In genomic region chr1:212414328-212415106, GRCh38 we compare ENCODE assay signal across 1 cellular context.
TF ChIP-seq lines count a peak whose summit lies in the region.

PACC1 (minus strand) TSS chr1:212414886; CDS start chr1:212414757, 129 bp downstream.

TF ChIP-seq in HepG2, 621 proteins besides CTCF, POLR2A, EP300 and RAD21 (continued from another document and continues in another):
- TF ChIP-seq, protein P1, sequence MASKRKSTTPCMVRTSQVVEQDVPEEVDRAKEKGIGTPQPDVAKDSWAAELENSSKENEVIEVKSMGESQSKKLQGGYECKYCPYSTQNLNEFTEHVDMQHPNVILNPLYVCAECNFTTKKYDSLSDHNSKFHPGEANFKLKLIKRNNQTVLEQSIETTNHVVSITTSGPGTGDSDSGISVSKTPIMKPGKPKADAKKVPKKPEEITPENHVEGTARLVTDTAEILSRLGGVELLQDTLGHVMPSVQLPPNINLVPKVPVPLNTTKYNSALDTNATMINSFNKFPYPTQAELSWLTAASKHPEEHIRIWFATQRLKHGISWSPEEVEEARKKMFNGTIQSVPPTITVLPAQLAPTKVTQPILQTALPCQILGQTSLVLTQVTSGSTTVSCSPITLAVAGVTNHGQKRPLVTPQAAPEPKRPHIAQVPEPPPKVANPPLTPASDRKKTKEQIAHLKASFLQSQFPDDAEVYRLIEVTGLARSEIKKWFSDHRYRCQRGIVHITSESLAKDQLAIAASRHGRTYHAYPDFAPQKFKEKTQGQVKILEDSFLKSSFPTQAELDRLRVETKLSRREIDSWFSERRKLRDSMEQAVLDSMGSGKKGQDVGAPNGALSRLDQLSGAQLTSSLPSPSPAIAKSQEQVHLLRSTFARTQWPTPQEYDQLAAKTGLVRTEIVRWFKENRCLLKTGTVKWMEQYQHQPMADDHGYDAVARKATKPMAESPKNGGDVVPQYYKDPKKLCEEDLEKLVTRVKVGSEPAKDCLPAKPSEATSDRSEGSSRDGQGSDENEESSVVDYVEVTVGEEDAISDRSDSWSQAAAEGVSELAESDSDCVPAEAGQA (IDR thresholded peaks at IDR 0.05; ENCODE audit: low read depth), result 0 out of 2 replicates have a peak, but pooled peaks have one; percentile 28
- TF ChIP-seq, protein P1 (CRISPR knock-in tag; IDR thresholded peaks at IDR 0.05; ENCODE audit: borderline replicate concordance), result no peak
- TF ChIP-seq ZBTB7A (CRISPR knock-in tag; IDR thresholded peaks at IDR 0.05) (0 out of 2 replicates have a peak, but pooled peaks have one; percentile 69), PRPF4 (IDR thresholded peaks at IDR 0.05; ENCODE audit: low read depth, low read length, poor library complexity, severe bottlenecking) (no peak), RNF2 (conservative IDR thresholded peaks at IDR 0.05; ENCODE audit: low read depth) (no peak; the same call in 1 of the 2 replicates), SUZ12 (IDR thresholded peaks at IDR 0.05; ENCODE audit: low read depth, low read length) (peak; percentile 51), ZNF501 (CRISPR knock-in tag; IDR thresholded peaks at IDR 0.05) (peak; percentile 76), ZNF761 (CRISPR knock-in tag; conservative IDR thresholded peaks at IDR 0.05) (no peak), MIER3 (CRISPR knock-in tag; IDR thresholded peaks at IDR 0.05; ENCODE audit: borderline replicate concordance) (peak; percentile 74; the same call in 1 of the 2 replicates), PHF21A (CRISPR knock-in tag; IDR thresholded peaks at IDR 0.05) (0 out of 2 replicates have a peak, but pooled peaks have one; percentile 11), YY1 (IDR thresholded peaks at IDR 0.05; ENCODE audit: insufficient read depth, insufficient replicate concordance, low read depth, low read length) (peak; percentile 66), ZNF891 (CRISPR knock-in tag; IDR thresholded peaks at IDR 0.05) (no peak), KDM3A (CRISPR knock-in tag; IDR thresholded peaks at IDR 0.05; ENCODE audit: low read depth) (peak; percentile 54; the same call in 1 of the 2 replicates), NFKBIZ (CRISPR knock-in tag; IDR thresholded peaks at IDR 0.05) (no peak), MAFK (conservative IDR thresholded peaks at IDR 0.05 in 1 of 2, IDR thresholded peaks at IDR 0.05 in 1 of 2; ENCODE audit: low read length in 2 of 2) (0 out of 4 replicates have a peak, but pooled peaks of 1 of the 2 experiments have one; percentile 1), GMEB2 (CRISPR knock-in tag; IDR thresholded peaks at IDR 0.05; ENCODE audit: low read depth) (peak; percentile 49; the same call in 1 of the 2 replicates), FIP1L1 (IDR thresholded peaks at IDR 0.05; ENCODE audit: borderline replicate concordance, insufficient read depth, low read depth, low read length) (no peak), ZNF710 (CRISPR knock-in tag; IDR thresholded peaks at IDR 0.05; ENCODE audit: borderline replicate concordance) (0 out of 2 replicates have a peak, but pooled peaks have one; percentile 27), GABPB1 (CRISPR knock-in tag; IDR thresholded peaks at IDR 0.05) (peak; percentile 83; the same call in 1 of the 2 replicates), ZNF777 (CRISPR knock-in tag; IDR thresholded peaks at IDR 0.05) (peak; percentile 74; the same call in 1 of the 2 replicates), IRF2 (CRISPR knock-in tag; IDR thresholded peaks at IDR 0.05) (peak; percentile 85), HDAC1 (CRISPR knock-in tag; IDR thresholded peaks at IDR 0.05) (peak; percentile 89), HNF1B (CRISPR knock-in tag; IDR thresholded peaks at IDR 0.05) (peak; percentile 59; the same call in 1 of the 2 replicates), BHLHE40 (IDR thresholded peaks at IDR 0.05; ENCODE audit: low read length) (peak; percentile 58), ARHGAP35 (CRISPR knock-in tag; IDR thresholded peaks at IDR 0.05; ENCODE audit: borderline replicate concordance) (peak; percentile 40; the same call in 1 of the 2 replicates), MEF2D (CRISPR knock-in tag; IDR thresholded peaks at IDR 0.05) (peak; percentile 68; the same call in 1 of the 2 replicates), BORCS8-MEF2B (CRISPR knock-in tag; IDR thresholded peaks at IDR 0.05) (peak; percentile 53; the same call in 1 of the 2 replicates), HINFP (CRISPR knock-in tag; IDR thresholded peaks at IDR 0.05; ENCODE audit: low read depth) (0 out of 2 replicates have a peak, but pooled peaks have one; percentile 39), CBX2 (IDR thresholded peaks at IDR 0.05; ENCODE audit: low read depth, low read length) (no peak), CBX2 (CRISPR knock-in tag; IDR thresholded peaks at IDR 0.05; ENCODE audit: low read depth) (no peak), ZC3H13 (CRISPR knock-in tag; IDR thresholded peaks at IDR 0.05) (no peak), ZNF263 (CRISPR knock-in tag; IDR thresholded peaks at IDR 0.05) (0 out of 2 replicates have a peak, but pooled peaks have one; percentile 55), ZNF333 (CRISPR knock-in tag; IDR thresholded peaks at IDR 0.05; ENCODE audit: borderline replicate concordance) (peak; percentile 59; the same call in 1 of the 2 replicates), MXI1 (IDR thresholded peaks at IDR 0.05; ENCODE audit: borderline replicate concordance, low read depth, low read length) (peak; percentile 60; the same call in 1 of the 3 replicates), GPN1 (CRISPR knock-in tag; IDR thresholded peaks at IDR 0.05; ENCODE audit: borderline replicate concordance) (no peak), SALL1 (CRISPR knock-in tag; IDR thresholded peaks at IDR 0.05) (peak; percentile 74)
- TF ChIP-seq, protein P2, sequence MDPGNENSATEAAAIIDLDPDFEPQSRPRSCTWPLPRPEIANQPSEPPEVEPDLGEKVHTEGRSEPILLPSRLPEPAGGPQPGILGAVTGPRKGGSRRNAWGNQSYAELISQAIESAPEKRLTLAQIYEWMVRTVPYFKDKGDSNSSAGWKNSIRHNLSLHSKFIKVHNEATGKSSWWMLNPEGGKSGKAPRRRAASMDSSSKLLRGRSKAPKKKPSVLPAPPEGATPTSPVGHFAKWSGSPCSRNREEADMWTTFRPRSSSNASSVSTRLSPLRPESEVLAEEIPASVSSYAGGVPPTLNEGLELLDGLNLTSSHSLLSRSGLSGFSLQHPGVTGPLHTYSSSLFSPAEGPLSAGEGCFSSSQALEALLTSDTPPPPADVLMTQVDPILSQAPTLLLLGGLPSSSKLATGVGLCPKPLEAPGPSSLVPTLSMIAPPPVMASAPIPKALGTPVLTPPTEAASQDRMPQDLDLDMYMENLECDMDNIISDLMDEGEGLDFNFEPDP (CRISPR knock-in tag; conservative IDR thresholded peaks at IDR 0.05), result 0 out of 2 replicates have a peak, but pooled peaks have one; percentile 4
- TF ChIP-seq, protein P3, sequence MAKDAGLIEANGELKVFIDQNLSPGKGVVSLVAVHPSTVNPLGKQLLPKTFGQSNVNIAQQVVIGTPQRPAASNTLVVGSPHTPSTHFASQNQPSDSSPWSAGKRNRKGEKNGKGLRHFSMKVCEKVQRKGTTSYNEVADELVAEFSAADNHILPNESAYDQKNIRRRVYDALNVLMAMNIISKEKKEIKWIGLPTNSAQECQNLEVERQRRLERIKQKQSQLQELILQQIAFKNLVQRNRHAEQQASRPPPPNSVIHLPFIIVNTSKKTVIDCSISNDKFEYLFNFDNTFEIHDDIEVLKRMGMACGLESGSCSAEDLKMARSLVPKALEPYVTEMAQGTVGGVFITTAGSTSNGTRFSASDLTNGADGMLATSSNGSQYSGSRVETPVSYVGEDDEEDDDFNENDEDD (CRISPR knock-in tag; IDR thresholded peaks at IDR 0.05; ENCODE audit: borderline replicate concordance), result peak; percentile 60; the same call in 1 of the 2 replicates
- TF ChIP-seq, protein P4, sequence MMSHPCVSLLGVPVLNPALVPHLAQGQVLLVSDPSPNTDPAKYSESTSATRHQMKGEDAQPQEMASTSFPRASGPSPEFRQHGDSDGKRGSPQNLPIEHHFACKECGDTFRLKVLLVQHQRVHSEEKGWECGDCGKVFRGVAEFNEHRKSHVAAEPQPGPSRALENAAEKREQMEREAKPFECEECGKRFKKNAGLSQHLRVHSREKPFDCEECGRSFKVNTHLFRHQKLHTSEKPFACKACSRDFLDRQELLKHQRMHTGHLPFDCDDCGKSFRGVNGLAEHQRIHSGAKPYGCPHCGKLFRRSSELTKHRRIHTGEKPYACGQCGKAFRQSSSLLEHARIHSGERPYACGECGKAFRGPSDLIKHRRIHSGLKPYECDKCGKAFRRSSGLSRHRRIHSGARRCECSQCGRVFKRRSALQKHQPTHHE (CRISPR knock-in tag; IDR thresholded peaks at IDR 0.05; ENCODE audit: borderline replicate concordance), result no peak
- TF ChIP-seq, protein P5, sequence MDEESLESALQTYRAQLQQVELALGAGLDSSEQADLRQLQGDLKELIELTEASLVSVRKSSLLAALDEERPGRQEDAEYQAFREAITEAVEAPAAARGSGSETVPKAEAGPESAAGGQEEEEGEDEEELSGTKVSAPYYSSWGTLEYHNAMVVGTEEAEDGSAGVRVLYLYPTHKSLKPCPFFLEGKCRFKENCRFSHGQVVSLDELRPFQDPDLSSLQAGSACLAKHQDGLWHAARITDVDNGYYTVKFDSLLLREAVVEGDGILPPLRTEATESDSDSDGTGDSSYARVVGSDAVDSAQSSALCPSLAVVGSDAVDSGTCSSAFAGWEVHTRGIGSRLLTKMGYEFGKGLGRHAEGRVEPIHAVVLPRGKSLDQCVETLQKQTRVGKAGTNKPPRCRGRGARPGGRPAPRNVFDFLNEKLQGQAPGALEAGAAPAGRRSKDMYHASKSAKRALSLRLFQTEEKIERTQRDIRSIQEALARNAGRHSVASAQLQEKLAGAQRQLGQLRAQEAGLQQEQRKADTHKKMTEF (CRISPR knock-in tag; IDR thresholded peaks at IDR 0.05), result peak; percentile 57
- TF ChIP-seq, protein P6, sequence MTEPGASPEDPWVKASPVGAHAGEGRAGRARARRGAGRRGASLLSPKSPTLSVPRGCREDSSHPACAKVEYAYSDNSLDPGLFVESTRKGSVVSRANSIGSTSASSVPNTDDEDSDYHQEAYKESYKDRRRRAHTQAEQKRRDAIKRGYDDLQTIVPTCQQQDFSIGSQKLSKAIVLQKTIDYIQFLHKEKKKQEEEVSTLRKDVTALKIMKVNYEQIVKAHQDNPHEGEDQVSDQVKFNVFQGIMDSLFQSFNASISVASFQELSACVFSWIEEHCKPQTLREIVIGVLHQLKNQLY (CRISPR knock-in tag; IDR thresholded peaks at IDR 0.05), result 0 out of 2 replicates have a peak, but pooled peaks have one; percentile 43
